In genomic region chr9:86126998-86127972, GRCh38 we compare ENCODE assay signal across 8 cellular contexts. TPM values are rescaled to one million over a fixed set of nuclear protein-coding genes. Genes with fewer than 3 reads are reported as not detected.
DNase-seq lines count a peak whose midpoint lies in the region; ATAC-seq and TF ChIP-seq lines count a peak whose summit lies in the region.

No MANE protein-coding gene starts in this region.

- no peak overlapping the region for H3K9ac ChIP-seq in H9 (ENCODE audit: extremely low read depth, insufficient read length, low read length)

- no peak overlapping the region; the same call in 1 of the 2 replicates for H3K4ac ChIP-seq in H9 (ENCODE audit: low read depth, low read length)

- no peaks in the 10 kb centered on the region for H3K79me1 ChIP-seq in H9 (ENCODE audit: insufficient read depth, low read depth, low read length, poor library complexity, severe bottlenecking)

- H3K18ac ChIP-seq in H9 (ENCODE audit: insufficient read length, low read depth, low read length): peak overlapping the region; percentile 63

- H4K20me1 ChIP-seq in H9 (ENCODE audit: control insufficient read depth, insufficient read depth, insufficient read length): no peaks in the 10 kb centered on the region

- peak overlapping the region; percentile 5 for H2BK12ac ChIP-seq in H9 (ENCODE audit: insufficient read length, low read depth, low read length)

- H3K9me3 Mint-ChIP-seq in H9: no peaks in the 10 kb centered on the region; a peak in 1 of 5 replicates
- peaks cover 2% of the 10 kb centered on the region for H3K9me3 Mint-ChIP-seq in activated T-helper 1 cell treated with anti-CD3 and anti-CD28 coated beads, Interleukin-12 subunit alpha, Interleukin-12 subunit beta, Interleukin-2, Interleukin-4 antibody, amounts not matched to agents 30 ng/mL and 10 ng/mL and 1 ng/mL, durations not matched to agents 14 hours and 24 hours and 36 hours

- H4K8ac ChIP-seq in H9 (replicated peaks; ENCODE audit: insufficient read length, low read depth, low read length): no peak overlapping the region

- peak overlapping the region in 2 of 3 experiments; percentile 22 to 93; a peak in 4 of 7 replicates for H3K27ac Mint-ChIP-seq in H9
- no peak overlapping the region for H3K27ac Mint-ChIP-seq in activated T-helper 1 cell treated with anti-CD3 and anti-CD28 coated beads, Interleukin-12 subunit alpha, Interleukin-12 subunit beta, Interleukin-2, Interleukin-4 antibody, amounts not matched to agents 30 ng/mL and 10 ng/mL and 1 ng/mL, durations not matched to agents 14 hours and 24 hours and 36 hours

- H3K4me3 Mint-ChIP-seq in H9: no peak overlapping the region
- no peak overlapping the region for H3K4me3 Mint-ChIP-seq in activated T-helper 1 cell treated with anti-CD3 and anti-CD28 coated beads, Interleukin-12 subunit alpha, Interleukin-12 subunit beta, Interleukin-2, Interleukin-4 antibody, amounts not matched to agents 30 ng/mL and 10 ng/mL and 1 ng/mL, durations not matched to agents 14 hours and 24 hours and 36 hours

- no peaks in the 10 kb centered on the region for H3K79me2 ChIP-seq in H9 (ENCODE audit: insufficient read depth, low read length)

- H3K9me3 ChIP-seq in H9 (ENCODE audit: control insufficient read depth, low read depth, low read length): no peaks in the 10 kb centered on the region
- H3K9me3 ChIP-seq in thyroid gland: no peaks in the 10 kb centered on the region

- H3K36me3 Mint-ChIP-seq in H9 (ENCODE audit: insufficient read depth in 1 of 3, low read depth in 3 of 3): peaks cover 0 to 3% (median 0%) of the 10 kb centered on the region in 3 experiments; a peak in 1 of 7 replicates
- H3K36me3 Mint-ChIP-seq in activated T-helper 1 cell treated with anti-CD3 and anti-CD28 coated beads, Interleukin-12 subunit alpha, Interleukin-12 subunit beta, Interleukin-2, Interleukin-4 antibody, amounts not matched to agents 30 ng/mL and 10 ng/mL and 1 ng/mL, durations not matched to agents 14 hours and 24 hours and 36 hours (ENCODE audit: low read depth): no peaks in the 10 kb centered on the region

- H3K4me1 Mint-ChIP-seq in H9: peaks cover 55 to 56% of the 10 kb centered on the region in 2 experiments
- no peaks in the 10 kb centered on the region for H3K4me1 Mint-ChIP-seq in activated T-helper 1 cell treated with anti-CD3 and anti-CD28 coated beads, Interleukin-12 subunit alpha, Interleukin-12 subunit beta, Interleukin-2, Interleukin-4 antibody, amounts not matched to agents 30 ng/mL and 10 ng/mL and 1 ng/mL, durations not matched to agents 14 hours and 24 hours and 36 hours (ENCODE audit: low read depth)

- H3K27me3 ChIP-seq in H9 (ENCODE audit: insufficient read depth, low read length) (no peaks in the 10 kb centered on the region), thyroid gland (no peaks in the 10 kb centered on the region)

- H2AK5ac ChIP-seq in H9 (ENCODE audit: insufficient read length, low read length): no peak overlapping the region

- H2BK5ac ChIP-seq in H9 (ENCODE audit: insufficient read length, low read length): no peak overlapping the region

- no CpG with 5 or more reads among the region's 11 CpGs for WGBS in H9 (ENCODE audit: extremely low coverage, insufficient read length, low lambda C conversion rate)
- 23 to 28% methylated on average over 7 to 10 of the region's 11 CpGs for WGBS in thyroid gland, 2 donors

- H3K23ac ChIP-seq in H9 (ENCODE audit: insufficient read length, low read depth, low read length): no peak overlapping the region

- DNase-seq in H9: peak; percentile 98
- DNase-seq in NCI-H345 (lab: John Stamatoyannopoulos, UW): peak; percentile 76
- DNase-seq in caudate nucleus (lab: John Stamatoyannopoulos, UW): peak in 33 of 61 donors; percentile 2 to 64 (median 12)
- peak; percentile 98 for DNase-seq in kidney tubule cell (ENCODE audit: low spot score)
- peak; percentile 74 to 77 for DNase-seq in thyroid gland
- DNase-seq in GM19238 (ENCODE audit: insufficient read length, low spot score): no peak
- no peak for DNase-seq in activated T-helper 1 cell treated with anti-CD3 and anti-CD28 coated beads, Interleukin-12 subunit alpha, Interleukin-12 subunit beta, Interleukin-2, Interleukin-4 antibody, amounts not matched to agents 30 ng/mL and 10 ng/mL and 1 ng/mL, durations not matched to agents 14 hours and 24 hours and 36 hours (ENCODE audit: low spot score)

- no peak overlapping the region for H2BK20ac ChIP-seq in H9 (ENCODE audit: low read depth, low read length, poor library complexity, severe bottlenecking)

- H4K91ac ChIP-seq in H9 (ENCODE audit: insufficient read length, low read depth, low read length): no peak overlapping the region

- H3K36me3 ChIP-seq in thyroid gland: no peaks in the 10 kb centered on the region

- TF ChIP-seq CTCF in H9 (conservative IDR thresholded peaks at IDR 0.05): no peak
- TF ChIP-seq CTCF in thyroid gland (IDR thresholded peaks at IDR 0.05): no peak

- no peak overlapping the region for H2BK120ac ChIP-seq in H9 (ENCODE audit: low read depth, low read length, poor library complexity, severe bottlenecking)

- H3K27ac ChIP-seq in H9 (ENCODE audit: insufficient read length, low read depth, low read length): no peak overlapping the region
- H3K27ac ChIP-seq in caudate nucleus (ENCODE audit: low read depth, low read length): no peak overlapping the region
- peak overlapping the region in 2 of 3 donors; percentile 2 to 29 for H3K27ac ChIP-seq in thyroid gland

- peak overlapping the region; percentile 78 for H3T11ph ChIP-seq in H9 (ENCODE audit: low read length)

- no peak for ATAC-seq in HG02938 (IDR thresholded peaks at IDR 0.05; ENCODE audit: unreplicated experiment)

- peaks cover 11% of the 10 kb centered on the region; the same call in 1 of the 2 replicates for H3K4me1 ChIP-seq in H9 (ENCODE audit: insufficient read depth, low read length)
- peaks cover 8 to 14% of the 10 kb centered on the region in 2 donors for H3K4me1 ChIP-seq in thyroid gland

- no peak overlapping the region for H3K4me3 ChIP-seq in thyroid gland (replicated peaks in 1 of 3)

- H4K5ac ChIP-seq in H9 (ENCODE audit: insufficient read length, low read depth, low read length): no peak overlapping the region

- no peak overlapping the region for H2BK15ac ChIP-seq in H9 (ENCODE audit: low read depth, low read length)

- H2AFZ ChIP-seq in H9 (ENCODE audit: low read length): no peak overlapping the region

- no peaks in the 10 kb centered on the region for H3K23me2 ChIP-seq in H9 (ENCODE audit: insufficient read length, low read depth, low read length, poor library complexity, severe bottlenecking)

- no peak overlapping the region for H3K4me2 ChIP-seq in H9 (ENCODE audit: insufficient read depth, insufficient read length, low read length)

- H3K56ac ChIP-seq in H9 (ENCODE audit: insufficient read length, low read depth, low read length): no peak overlapping the region

- intact Hi-C loops in thyroid gland (cut with DNase I): no loop called here
- intact Hi-C loops in activated T-helper 1 cell treated with anti-CD3 and anti-CD28 coated beads, Interleukin-12 subunit alpha, Interleukin-12 subunit beta, Interleukin-2, Interleukin-4 antibody, amounts not matched to agents 30 ng/mL and 10 ng/mL and 1 ng/mL, durations not matched to agents 14 hours and 24 hours and 36 hours (cut with micrococcal nuclease): no loop called here

- peak overlapping the region; percentile 33; the same call in 1 of the 2 replicates for H3K14ac ChIP-seq in H9 (ENCODE audit: insufficient read depth, low read length)

- H3K27me3 Mint-ChIP-seq in H9 (ENCODE audit: low read depth): peaks cover 2% of the 10 kb centered on the region; the same call in 1 of the 2 replicates
- H3K27me3 Mint-ChIP-seq in activated T-helper 1 cell treated with anti-CD3 and anti-CD28 coated beads, Interleukin-12 subunit alpha, Interleukin-12 subunit beta, Interleukin-2, Interleukin-4 antibody, amounts not matched to agents 30 ng/mL and 10 ng/mL and 1 ng/mL, durations not matched to agents 14 hours and 24 hours and 36 hours (ENCODE audit: insufficient read depth): no peaks in the 10 kb centered on the region

- TF ChIP-seq POLR2A in thyroid gland (IDR thresholded peaks at IDR 0.05): peak in 1 of 2 donors; percentile 13

RNA-seq across cellular contexts. Expression of gene GOLM1, which starts 27.9 kb away (rescaled TPM):
- 71.0 and 71.6 TPM in 2 replicates for total RNA-seq in H9 (2021)
- 100 to 1,000 TPM in 1 of 4 donors, 10 to 100 TPM in 3; 18.2 to 112 (median 47.6) TPM for total RNA-seq in thyroid gland
- total RNA-seq in activated T-helper 1 cell treated with anti-CD3 and anti-CD28 coated beads, Interleukin-12 subunit alpha, Interleukin-12 subunit beta, Interleukin-2, Interleukin-4 antibody, amounts not matched to agents 30 ng/mL and 10 ng/mL and 1 ng/mL, durations not matched to agents 14 hours and 24 hours and 36 hours: 8.1 and 10.1 TPM in 2 replicates

Comparison
In these comparisons a context has a peak if more than half of its experiments do, and no peak if none do; other contexts are left out.
1. DNase-seq: peak in H9 (single experiment), NCI-H345 (single experiment), caudate nucleus (33 of 61), kidney tubule cell (single experiment) and thyroid gland (2 of 2); none in GM19238 (single experiment) and activated T-helper 1 cell treated with anti-CD3 and anti-CD28 coated beads, Interleukin-12 subunit alpha, Interleukin-12 subunit beta, Interleukin-2, Interleukin-4 antibody, amounts not matched to agents 30 ng/mL and 10 ng/mL and 1 ng/mL, durations not matched to agents 14 hours and 24 hours and 36 hours (single experiment).
2. H3K27ac ChIP-seq: peak in thyroid gland (2 of 3); none in H9 (single experiment) and caudate nucleus (single experiment).